Comparison of ENCODE assay signal across 8 cellular contexts in the genomic region with DNA sequence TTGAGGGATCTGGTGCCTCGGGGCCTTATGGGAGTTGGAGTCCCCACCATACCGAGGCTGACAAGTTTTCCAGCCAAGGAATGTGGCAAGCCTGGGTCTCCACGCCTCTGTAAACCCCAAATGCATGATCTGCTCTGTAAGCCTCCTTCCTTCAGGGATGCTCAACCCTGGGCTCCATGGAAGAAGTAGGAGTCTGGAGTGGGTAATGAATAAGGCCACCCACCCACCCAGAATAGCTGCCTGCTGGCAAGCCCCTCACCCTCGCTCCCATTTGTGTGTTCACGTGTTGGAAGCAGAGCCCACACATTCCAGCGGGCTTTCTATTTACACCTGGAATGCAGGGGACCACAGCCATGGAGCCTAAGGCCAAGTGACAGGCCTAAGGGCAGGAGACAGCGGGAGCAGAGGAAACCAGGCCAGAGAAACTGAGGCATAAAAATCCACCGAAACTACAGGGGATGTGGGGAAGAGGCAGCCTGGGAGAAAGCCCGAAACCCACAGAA. TPM values are rescaled to one million over a fixed set of nuclear protein-coding genes. Genes with fewer than 3 reads are reported as not detected.
DNase-seq lines count a peak whose midpoint lies in the region; ATAC-seq and TF ChIP-seq lines count a peak whose summit lies in the region.

No MANE protein-coding gene starts in this region.

- H3K27ac ChIP-seq in neutrophil = peak overlapping the region; percentile 70

- DNase-seq in CD14-positive monocyte (ENCODE audit: low spot score) (no peak), NT2/D1 (ENCODE audit: low read depth, low spot score) (no peak), NAMALWA (ENCODE audit: low spot score) (no peak)

- H3K4me1 Mint-ChIP-seq in CD14-positive monocyte = peaks cover 68% of the 10 kb centered on the region

- H3K36me3 Mint-ChIP-seq in CD14-positive monocyte = peaks cover 2 to 9% of the 10 kb centered on the region in 2 donors

- H3K36me3 ChIP-seq in NT2/D1 (ENCODE audit: insufficient read depth, insufficient read length, low read length) = no peaks in the 10 kb centered on the region
- no peaks in the 10 kb centered on the region for H3K36me3 ChIP-seq in endocrine pancreas (ENCODE audit: control insufficient read depth, insufficient read depth, low read length)
- no peaks in the 10 kb centered on the region for H3K36me3 ChIP-seq in neutrophil

- intact Hi-C loops in CD14-positive monocyte (cut with micrococcal nuclease) = loop anchor here in 1 of 2 donors (2.0 to 10.0 kb wide), 3 partner anchors 20 to 190 kb away; a partner anchor contains a TSS

- TF ChIP-seq CTCF in CD14-positive monocyte (IDR thresholded peaks at IDR 0.05) (no peak), neutrophil (IDR thresholded peaks at IDR 0.05) (no peak)

- H3K9me3 ChIP-seq in NT2/D1 (ENCODE audit: insufficient read depth, low read length) = no peaks in the 10 kb centered on the region
- H3K9me3 ChIP-seq in endocrine pancreas (ENCODE audit: control insufficient read depth, low read length) = no peaks in the 10 kb centered on the region
- no peaks in the 10 kb centered on the region for H3K9me3 ChIP-seq in neutrophil

- peaks cover 2 to 11% (median 3%) of the 10 kb centered on the region in 3 donors for H3K27me3 Mint-ChIP-seq in CD14-positive monocyte (ENCODE audit: low read depth in 3 of 3)

- peak overlapping the region; percentile 37 for H3K9ac ChIP-seq in NT2/D1 (ENCODE audit: insufficient read length, low read depth)
- H3K9ac ChIP-seq in endocrine pancreas (ENCODE audit: control insufficient read depth, insufficient read depth, low read length) = no peak overlapping the region

- no peaks in the 10 kb centered on the region for H3K27me3 ChIP-seq in NT2/D1 (ENCODE audit: insufficient read depth, insufficient read length)
- H3K27me3 ChIP-seq in endocrine pancreas (ENCODE audit: control insufficient read depth, insufficient read depth, low read length) = no peaks in the 10 kb centered on the region
- peaks cover 17% of the 10 kb centered on the region for H3K27me3 ChIP-seq in neutrophil

- TF ChIP-seq POLR2A in GM18505 (IDR thresholded peaks at IDR 0.05; ENCODE audit: borderline replicate concordance, extremely low read depth, insufficient read depth, insufficient read length) = no peak

- peak overlapping the region; percentile 89 to 90 for H3K4me3 Mint-ChIP-seq in CD14-positive monocyte

- peaks cover 10% of the 10 kb centered on the region for H3K4me1 ChIP-seq in NT2/D1 (ENCODE audit: insufficient read depth, insufficient read length)
- peaks cover 7% of the 10 kb centered on the region for H3K4me1 ChIP-seq in endocrine pancreas (ENCODE audit: control insufficient read depth, insufficient read depth, low read length)
- H3K4me1 ChIP-seq in neutrophil (ENCODE audit: control insufficient read depth in 1 of 2, insufficient read depth in 1 of 2, low read depth in 1 of 2, low read length in 1 of 2) = peaks cover 38 to 44% of the 10 kb centered on the region in 2 experiments

- H3K4me3 ChIP-seq in NT2/D1 (ENCODE audit: insufficient read length, low read depth) (peak overlapping the region; percentile 20), endocrine pancreas (ENCODE audit: control insufficient read depth, insufficient read depth, low read length) (peak overlapping the region; percentile 6), neutrophil (ENCODE audit: low read depth in 1 of 2, low read length in 1 of 2) (peak overlapping the region; percentile 56 to 76)

- peaks cover 0 to 2% (median 0%) of the 10 kb centered on the region in 7 donors for H3K9me3 Mint-ChIP-seq in CD14-positive monocyte

- ATAC-seq in GM18870 (IDR thresholded peaks at IDR 0.05; ENCODE audit: unreplicated experiment) = no peak
- ATAC-seq in GM18505 (IDR thresholded peaks at IDR 0.05; ENCODE audit: unreplicated experiment) = no peak
- no peak for ATAC-seq in GM18511 (IDR thresholded peaks at IDR 0.05; ENCODE audit: unreplicated experiment)

- H3K27ac Mint-ChIP-seq in CD14-positive monocyte = peak overlapping the region in 6 of 7 donors; percentile 94 to 100 (median 99)

RNA-seq across cellular contexts. Expression of a gene that starts 4.4 kb away (rescaled TPM):
- polyA plus RNA-seq in CD14-positive monocyte = under 1 TPM; 0.37 to 0.39 TPM

RNA-seq across cellular contexts. Expression of a gene that starts 4.6 kb away (rescaled TPM):
- polyA plus RNA-seq in CD14-positive monocyte = 100 to 1,000 TPM; 152 to 154 TPM

RNA-seq across cellular contexts. Expression of a gene that starts 19.1 kb away (rescaled TPM):
- 1 to 10 TPM; 7.0 to 7.8 TPM for polyA plus RNA-seq in CD14-positive monocyte

RNA-seq across cellular contexts. Expression of a gene that starts 24.1 kb away (rescaled TPM):
- polyA plus RNA-seq in CD14-positive monocyte = 10 to 100 TPM; 12.0 to 12.9 TPM

RNA-seq across cellular contexts. Expression of a gene that starts 27.1 kb away (rescaled TPM):
- 1,000 to 10,000 TPM; 2,814 to 2,937 TPM for polyA plus RNA-seq in CD14-positive monocyte

Comparison
In these comparisons a context has a peak if more than half of its experiments do, and no peak if none do; other contexts are left out.
1. H3K4me3 ChIP-seq: peak in every context shown above with its lines; median percentile 66 in neutrophil; 20 in NT2/D1; 6 in endocrine pancreas.